Comparison of ENCODE assay signal across 18 cellular contexts in genomic region chr20:35200255-35200654, GRCh38. TPM values are rescaled to one million over a fixed set of nuclear protein-coding genes. Genes with fewer than 3 reads are reported as not detected.
DNase-seq lines count a peak whose midpoint lies in the region; ATAC-seq and TF ChIP-seq lines count a peak whose summit lies in the region.
"Had no signal": no experiment of that assay in that cellular context is flagged by ENCODE, and none has a peak within 500 bp of the region (broad histone marks: within the 10 kb centered on the region; RNA-seq: fewer than 3 reads in every experiment).

No MANE protein-coding gene starts in this region.

- no peaks in the 10 kb centered on the region for H3K27me3 Mint-ChIP-seq in stimulated activated naive B cell treated with anti-CD40 and anti-IgM and Interleukin-4, amounts not matched to agents 10 μg/mL and 1 μg/mL and 100 μg/mL, for 72 hours
- H3K27me3 Mint-ChIP-seq: activated naive CD8-positive, alpha-beta T cell treated with anti-CD3 and anti-CD28 coated beads, Interleukin-2, amount 10 ng/mL, durations not matched to agents 7 days and 5 days; CD8-positive, alpha-beta memory T cell had no signal

- H3K4me1 ChIP-seq in trophoblast cell (ENCODE audit: control insufficient read depth in 1 of 2, insufficient read depth in 2 of 2, low read length in 2 of 2): no peaks in the 10 kb centered on the region
- H3K4me1 ChIP-seq in sigmoid colon: no peaks in the 10 kb centered on the region
- H3K4me1 ChIP-seq: colonic mucosa, vagina had no signal

- no peak overlapping the region for H4K12ac ChIP-seq in trophoblast cell (ENCODE audit: low read depth, low read length)

- WGBS in trophoblast cell (ENCODE audit: extremely low coverage, insufficient coverage, insufficient read length): no CpG with 5 or more reads among the region's 1 CpG
- WGBS in sigmoid colon, 2 donors: 93 to 94% methylated on average over 1 of the region's 1 CpG

- no peak overlapping the region for H2BK5ac ChIP-seq in trophoblast cell (ENCODE audit: low read depth, low read length, poor library complexity)

- intact Hi-C loops in sigmoid colon (cut with DNase I): no loop called here

- H2AK5ac ChIP-seq in trophoblast cell (ENCODE audit: low read length): no peak overlapping the region

- TF ChIP-seq POLR2A in sigmoid colon (IDR thresholded peaks at IDR 0.05): no peak

- ATAC-seq in esophagus mucosa (peak; percentile 72), HG02759 (IDR thresholded peaks at IDR 0.05; ENCODE audit: unreplicated experiment) (no peak)
- no peak for ATAC-seq in stimulated activated naive B cell treated with anti-CD40 and anti-IgM and Interleukin-4, amounts not matched to agents 10 μg/mL and 1 μg/mL and 100 μg/mL, for 72 hours (replicated peaks)

- H3K4me3 ChIP-seq in trophoblast cell (ENCODE audit: low read depth, low read length): no peak overlapping the region
- no peak overlapping the region for H3K4me3 ChIP-seq in sigmoid colon
- H3K4me3 ChIP-seq: colonic mucosa, vagina had no signal

- H3K79me1 ChIP-seq in trophoblast cell (ENCODE audit: low read length): no peaks in the 10 kb centered on the region

- peaks cover 11 to 19% of the 10 kb centered on the region in 2 donors for H3K36me3 Mint-ChIP-seq in stimulated activated naive B cell treated with anti-CD40 and anti-IgM and Interleukin-4, amounts not matched to agents 10 μg/mL and 1 μg/mL and 100 μg/mL, for 72 hours

- TF ChIP-seq CTCF in sigmoid colon (IDR thresholded peaks at IDR 0.05): no peak

- H3K27me3 ChIP-seq in trophoblast cell (ENCODE audit: insufficient read depth, low read length): no peaks in the 10 kb centered on the region
- no peaks in the 10 kb centered on the region for H3K27me3 ChIP-seq in sigmoid colon
- H3K27me3 ChIP-seq: colonic mucosa, vagina had no signal

- no peak overlapping the region for H3K18ac ChIP-seq in trophoblast cell (ENCODE audit: low read length)

- H3K9me3 ChIP-seq in trophoblast cell (ENCODE audit: insufficient read depth, low read depth, low read length) (peaks cover 3% of the 10 kb centered on the region), sigmoid colon (peaks cover 0 to 8% (median under 1%) of the 10 kb centered on the region in 4 donors)
- H3K9me3 ChIP-seq: colonic mucosa had no signal

- H3K27ac ChIP-seq in trophoblast cell (ENCODE audit: low read depth, low read length): no peak overlapping the region
- no peak overlapping the region for H3K27ac ChIP-seq in sigmoid colon
- H3K27ac ChIP-seq: colonic mucosa, vagina had no signal

- H3K4me1 Mint-ChIP-seq in stimulated activated naive B cell treated with anti-CD40 and anti-IgM and Interleukin-4, amounts not matched to agents 10 μg/mL and 1 μg/mL and 100 μg/mL, for 72 hours: no peaks in the 10 kb centered on the region
- H3K4me1 Mint-ChIP-seq: activated naive CD8-positive, alpha-beta T cell treated with anti-CD3 and anti-CD28 coated beads, Interleukin-2, amount 10 ng/mL, durations not matched to agents 7 days and 5 days; CD8-positive, alpha-beta memory T cell had no signal

- H3K36me3 ChIP-seq in trophoblast cell (ENCODE audit: control insufficient read depth in 1 of 2, insufficient read depth in 2 of 2, low read length in 2 of 2) (peaks cover 0 to 4% of the 10 kb centered on the region in 2 experiments), sigmoid colon (no peaks in the 10 kb centered on the region)
- H3K36me3 ChIP-seq: colonic mucosa had no signal

- no peak overlapping the region for H4K91ac ChIP-seq in trophoblast cell (ENCODE audit: low read depth, low read length)

- no peak overlapping the region for H3K14ac ChIP-seq in trophoblast cell (ENCODE audit: low read length)

- H3K4me3 Mint-ChIP-seq in stimulated activated naive B cell treated with anti-CD40 and anti-IgM and Interleukin-4, amounts not matched to agents 10 μg/mL and 1 μg/mL and 100 μg/mL, for 72 hours: no peak overlapping the region
- H3K4me3 Mint-ChIP-seq: activated naive CD8-positive, alpha-beta T cell treated with anti-CD3 and anti-CD28 coated beads, Interleukin-2, amount 10 ng/mL, durations not matched to agents 7 days and 5 days; CD8-positive, alpha-beta memory T cell had no signal

- peak; percentile 88 for DNase-seq in EH (ENCODE audit: low read depth)
- DNase-seq in RKO (ENCODE audit: low spot score): peak; percentile 29
- DNase-seq in trophoblast cell: peak; percentile 34 to 83
- no peak for DNase-seq in stimulated activated naive B cell treated with anti-CD40 and anti-IgM and Interleukin-4, amounts not matched to agents 10 μg/mL and 1 μg/mL and 100 μg/mL, for 72 hours
- no peak for DNase-seq in SKM-1 treated with dmso at 0.1 percent for 144 hours (lab: John Stamatoyannopoulos, UW; ENCODE audit: unreplicated experiment)
- no peak for DNase-seq in sigmoid colon
- DNase-seq: activated CD4-positive, CD25-positive, alpha-beta regulatory T cell treated with anti-CD3 and anti-CD28 coated beads, Interleukin-2, amount 50 U/mL, for 72 hours; activated naive CD8-positive, alpha-beta T cell treated with anti-CD3 and anti-CD28 coated beads, Interleukin-2, amount 10 ng/mL, durations not matched to agents 7 days and 5 days; CD8-positive, alpha-beta memory T cell; colonic mucosa; Karpas-422; left cardiac atrium; NCI-H2107; stimulated activated CD4-positive, alpha-beta T cell treated with anti-CD3 and anti-CD28 coated beads, Interleukin-4, amount 100 ng/mL, for 4 hours; stimulated activated naive CD4-positive, alpha-beta T cell had no signal

- peaks cover 4 to 9% of the 10 kb centered on the region in 2 donors for H3K9me3 Mint-ChIP-seq in stimulated activated naive B cell treated with anti-CD40 and anti-IgM and Interleukin-4, amounts not matched to agents 10 μg/mL and 1 μg/mL and 100 μg/mL, for 72 hours

- H3K4me2 ChIP-seq in trophoblast cell (ENCODE audit: low read length): no peak overlapping the region

- no peak overlapping the region for H3K4ac ChIP-seq in trophoblast cell (ENCODE audit: low read depth, low read length)

- H2BK12ac ChIP-seq in trophoblast cell (ENCODE audit: low read length): no peak overlapping the region

- no peak overlapping the region for H3K27ac Mint-ChIP-seq in stimulated activated naive B cell treated with anti-CD40 and anti-IgM and Interleukin-4, amounts not matched to agents 10 μg/mL and 1 μg/mL and 100 μg/mL, for 72 hours
- H3K27ac Mint-ChIP-seq: activated naive CD8-positive, alpha-beta T cell treated with anti-CD3 and anti-CD28 coated beads, Interleukin-2, amount 10 ng/mL, durations not matched to agents 7 days and 5 days; CD8-positive, alpha-beta memory T cell had no signal

- no peak overlapping the region for H4K8ac ChIP-seq in trophoblast cell (ENCODE audit: low read depth, low read length)

- TF ChIP-seq EP300 in sigmoid colon (IDR thresholded peaks at IDR 0.05): no peak

- no peaks in the 10 kb centered on the region for H3K79me2 ChIP-seq in trophoblast cell (ENCODE audit: control insufficient read depth, insufficient read depth, low read length, poor library complexity)

- H2AFZ ChIP-seq in trophoblast cell (ENCODE audit: insufficient read depth, low read length, poor library complexity): no peak overlapping the region

- H3K9ac ChIP-seq in trophoblast cell (ENCODE audit: low read length): no peak overlapping the region

- no peak overlapping the region for H3K23ac ChIP-seq in trophoblast cell (ENCODE audit: low read length)

- H2BK120ac ChIP-seq in trophoblast cell (ENCODE audit: insufficient read depth, low read length, poor library complexity): no peak overlapping the region

RNA-seq across cellular contexts. Expression of gene MMP24, which starts 26.2 kb away (rescaled TPM):
- total RNA-seq in esophagus mucosa: 0.08 TPM
- polyA plus RNA-seq in trophoblast cell (2013): 1.1 and 1.2 TPM in 2 replicates
- 1 to 10 TPM in 3 of 4 donors, under 1 TPM in 1; 0.16 to 1.4 (median 1.1) TPM for total RNA-seq in sigmoid colon
- polyA plus RNA-seq in sigmoid colon: under 1 TPM; under 0.01 to 0.46 (median 0.39) TPM

RNA-seq across cellular contexts. Expression of gene PROCR, which starts 28.4 kb away (rescaled TPM):
- total RNA-seq in esophagus mucosa (8.1 TPM), sigmoid colon (10 to 100 TPM; 12.4 to 53.5 (median 33.8) TPM)
- polyA plus RNA-seq in trophoblast cell (2013): 17.1 and 18.6 TPM in 2 replicates
- polyA plus RNA-seq in sigmoid colon: 10 to 100 TPM; 12.9 to 22.8 (median 17.6) TPM

RNA-seq across cellular contexts. Expression of gene EDEM2, which starts 53.1 kb away (rescaled TPM):
- 13.7 TPM for total RNA-seq in esophagus mucosa
- 34.7 and 35.9 TPM in 2 replicates for polyA plus RNA-seq in trophoblast cell (2013)
- 10 to 100 TPM in 1 of 4 donors, 1 to 10 TPM in 3; 8.4 to 14.3 (median 8.8) TPM for total RNA-seq in sigmoid colon
- 10 to 100 TPM; 10.8 to 24.9 (median 15.0) TPM for polyA plus RNA-seq in sigmoid colon

Comparison
In these comparisons a context has a peak if more than half of its experiments do, and no peak if none do; other contexts are left out.
1. DNase-seq: peak in EH (single experiment), RKO (single experiment) and trophoblast cell (2 of 2); none in stimulated activated naive B cell treated with anti-CD40 and anti-IgM and Interleukin-4, amounts not matched to agents 10 μg/mL and 1 μg/mL and 100 μg/mL, for 72 hours (single experiment), SKM-1 treated with dmso at 0.1 percent for 144 hours (single experiment) and sigmoid colon (single experiment).